ENCODE assay signal across 15 cellular contexts in genomic region chr1:58818075-58818474, GRCh38. TPM values are rescaled to one million over a fixed set of nuclear protein-coding genes. Genes with fewer than 3 reads are reported as not detected.
DNase-seq lines count a peak whose midpoint lies in the region; ATAC-seq and TF ChIP-seq lines count a peak whose summit lies in the region.
"Had no signal": no experiment of that assay in that cellular context is flagged by ENCODE, and none has a peak within 500 bp of the region (broad histone marks: within the 10 kb centered on the region; RNA-seq: fewer than 3 reads in every experiment).

No MANE protein-coding gene starts in this region.

- H3K9me3 Mint-ChIP-seq in natural killer cell treated with Interleukin-12 subunit alpha and Interleukin-12 subunit beta and Interleukin-15 and Interleukin-18, amount 100 ng/mL, for 72 hours = no peaks in the 10 kb centered on the region
- H3K9me3 Mint-ChIP-seq: CD8-positive, alpha-beta T cell; immature natural killer cell; naive B cell; T-helper 2 cell treated with Interferon-gamma antibody and Interleukin-4, amounts not matched to agents 5 μg/mL and 100 μg/mL, for 36 hours had no signal

- H3K4me1 Mint-ChIP-seq in natural killer cell treated with Interleukin-12 subunit alpha and Interleukin-12 subunit beta and Interleukin-15 and Interleukin-18, amount 100 ng/mL, for 72 hours (ENCODE audit: low read depth in 2 of 2) = peaks cover 23 to 33% of the 10 kb centered on the region in 2 donors

- no peak overlapping the region for H3K4me3 Mint-ChIP-seq in natural killer cell treated with Interleukin-12 subunit alpha and Interleukin-12 subunit beta and Interleukin-15 and Interleukin-18, amount 100 ng/mL, for 72 hours
- H3K4me3 Mint-ChIP-seq: CD8-positive, alpha-beta T cell; immature natural killer cell; T-helper 2 cell treated with Interferon-gamma antibody and Interleukin-4, amounts not matched to agents 5 μg/mL and 100 μg/mL, for 36 hours had no signal

- H3K36me3 Mint-ChIP-seq in natural killer cell treated with Interleukin-12 subunit alpha and Interleukin-12 subunit beta and Interleukin-15 and Interleukin-18, amount 100 ng/mL, for 72 hours = no peaks in the 10 kb centered on the region
- H3K36me3 Mint-ChIP-seq: immature natural killer cell, naive B cell had no signal

- no peak for TF ChIP-seq CTCF in AG09309 (IDR thresholded peaks at IDR 0.05; ENCODE audit: control insufficient read depth, insufficient read depth, low read depth, low read length, missing control alignments)

- no peak overlapping the region for H3K4me3 ChIP-seq in AG09309 (ENCODE audit: control insufficient read depth, low read depth, low read length)
- H3K4me3 ChIP-seq: skin epidermis, tibial nerve had no signal

- DNase-seq in AG09309 (ENCODE audit: low read depth) = peak; percentile 18
- peak; percentile 92 for DNase-seq in LHCN-M2 (ENCODE audit: low read depth)
- peak; percentile 75 for DNase-seq in amniotic stem cell (lab: John Stamatoyannopoulos, UW)
- peak; percentile 89 for DNase-seq in iris pigment epithelial cell (ENCODE audit: low read depth)
- no peak for DNase-seq in activated CD4-positive, CD25-positive, alpha-beta regulatory T cell (lab: John Stamatoyannopoulos, UW)
- no peak for DNase-seq in DMS114 treated with DMSO at 0.1 percent for 48 hours (lab: John Stamatoyannopoulos, UW; ENCODE audit: unreplicated experiment)
- no peak for DNase-seq in natural killer cell treated with Interleukin-12 subunit alpha and Interleukin-12 subunit beta and Interleukin-15 and Interleukin-18, amount 100 ng/mL, for 72 hours (ENCODE audit: low spot score)
- DNase-seq: CD8-positive, alpha-beta T cell; immature natural killer cell; naive B cell; NCI-H1092 had no signal

- no peaks in the 10 kb centered on the region for H3K27me3 Mint-ChIP-seq in natural killer cell treated with Interleukin-12 subunit alpha and Interleukin-12 subunit beta and Interleukin-15 and Interleukin-18, amount 100 ng/mL, for 72 hours

- ATAC-seq in HG03571 (IDR thresholded peaks at IDR 0.05; ENCODE audit: unreplicated experiment) = no peak
- ATAC-seq in natural killer cell treated with Interleukin-12 subunit alpha and Interleukin-12 subunit beta and Interleukin-15 and Interleukin-18, amount 100 ng/mL, for 72 hours = no peak
- ATAC-seq: CD8-positive, alpha-beta T cell had no signal

- no peak overlapping the region for H3K27ac Mint-ChIP-seq in natural killer cell treated with Interleukin-12 subunit alpha and Interleukin-12 subunit beta and Interleukin-15 and Interleukin-18, amount 100 ng/mL, for 72 hours
- H3K27ac Mint-ChIP-seq: CD8-positive, alpha-beta T cell; T-helper 2 cell treated with Interferon-gamma antibody and Interleukin-4, amounts not matched to agents 5 μg/mL and 100 μg/mL, for 36 hours had no signal

RNA-seq across cellular contexts. Expression of gene JUN, which starts 34.2 kb away (rescaled TPM):
- 63.7 and 79.8 TPM in 2 replicates for total RNA-seq in LHCN-M2 (2014; rRNA removed)
- 38.9 TPM for polyA plus RNA-seq in LHCN-M2 (2012)
- total RNA-seq in natural killer cell treated with Interleukin-12 subunit alpha and Interleukin-12 subunit beta and Interleukin-15 and Interleukin-18, amount 100 ng/mL, for 72 hours = 10 to 100 TPM; 62.2 to 90.1 TPM

Comparison
In these comparisons a context has a peak if more than half of its experiments do, and no peak if none do; other contexts are left out.
1. DNase-seq: peak in AG09309 (single experiment), LHCN-M2 (single experiment), amniotic stem cell (single experiment) and iris pigment epithelial cell (single experiment); none in activated CD4-positive, CD25-positive, alpha-beta regulatory T cell (0 of 4), DMS114 treated with DMSO at 0.1 percent for 48 hours (single experiment) and natural killer cell treated with Interleukin-12 subunit alpha and Interleukin-12 subunit beta and Interleukin-15 and Interleukin-18, amount 100 ng/mL, for 72 hours (single experiment).